Comparison of ENCODE assay signal across 8 cellular contexts in genomic region chr10:112137381-112137987, GRCh38. TPM values are rescaled to one million over a fixed set of nuclear protein-coding genes. Genes with fewer than 3 reads are reported as not detected.
DNase-seq lines count a peak whose midpoint lies in the region; ATAC-seq, FAIRE-seq and TF ChIP-seq lines count a peak whose summit lies in the region.

No MANE protein-coding gene starts in this region.

- H3K27me3 ChIP-seq in esophagus muscularis mucosa: no peaks in the 10 kb centered on the region

- FAIRE-seq in A549 (lab: Jason Lieb, UNC): no peak

- H3K9me3 ChIP-seq in A549 (no peaks in the 10 kb centered on the region), esophagus muscularis mucosa (no peaks in the 10 kb centered on the region)

- TF ChIP-seq EP300 in A549 (IDR thresholded peaks at IDR 0.05) (no peak), esophagus muscularis mucosa (IDR thresholded peaks at IDR 0.05) (no peak)

- H3K27me3 Mint-ChIP-seq in natural killer cell (ENCODE audit: low read depth in 2 of 2): peaks cover 0 to 4% of the 10 kb centered on the region in 2 donors
- peaks cover 12 to 17% of the 10 kb centered on the region in 2 donors for H3K27me3 Mint-ChIP-seq in stimulated activated naive B cell treated with anti-CD40 and anti-IgM and Interleukin-4, amounts not matched to agents 10 μg/mL and 1 μg/mL and 100 μg/mL, for 72 hours

- TF ChIP-seq POLR2A in A549 (IDR thresholded peaks at IDR 0.05; ENCODE audit: low read length): no peak
- TF ChIP-seq POLR2A in esophagus muscularis mucosa (IDR thresholded peaks at IDR 0.05; ENCODE audit: low read depth): no peak

- intact Hi-C loops in esophagus muscularis mucosa (cut with DNase I) (loop anchor here (10.0 kb wide), 1 partner anchor 383 kb away; no protein-coding TSS in a partner anchor), natural killer cell (cut with micrococcal nuclease) (loop anchor here (1.0 to 10.0 kb wide), 2 partner anchors 1391 to 1523 kb away; no protein-coding TSS in a partner anchor)

- TF ChIP-seq CTCF in A549 (IDR thresholded peaks at IDR 0.05) (peak; percentile 75), esophagus muscularis mucosa (IDR thresholded peaks at IDR 0.05) (peak; percentile 63 to 92 (median 77)), natural killer cell (IDR thresholded peaks at IDR 0.05) (peak; percentile 69)

- WGBS in A549 (ENCODE audit: missing lambda C conversion rate): 38% methylated on average over 9 of the region's 9 CpGs
- 63% methylated on average over 8 of the region's 9 CpGs for WGBS in esophagus muscularis mucosa

- no peak overlapping the region for H3K4me3 Mint-ChIP-seq in natural killer cell
- no peak overlapping the region for H3K4me3 Mint-ChIP-seq in stimulated activated naive B cell treated with anti-CD40 and anti-IgM and Interleukin-4, amounts not matched to agents 10 μg/mL and 1 μg/mL and 100 μg/mL, for 72 hours

- no peaks in the 10 kb centered on the region for H3K36me3 Mint-ChIP-seq in natural killer cell
- H3K36me3 Mint-ChIP-seq in stimulated activated naive B cell treated with anti-CD40 and anti-IgM and Interleukin-4, amounts not matched to agents 10 μg/mL and 1 μg/mL and 100 μg/mL, for 72 hours: peaks cover 5 to 17% of the 10 kb centered on the region in 2 donors

- peaks cover 0 to 10% of the 10 kb centered on the region in 2 donors for H3K4me1 Mint-ChIP-seq in natural killer cell
- H3K4me1 Mint-ChIP-seq in stimulated activated naive B cell treated with anti-CD40 and anti-IgM and Interleukin-4, amounts not matched to agents 10 μg/mL and 1 μg/mL and 100 μg/mL, for 72 hours: peaks cover 0 to 6% of the 10 kb centered on the region in 2 donors

- CTCF ChIA-PET in A549 (lab: Yijun Ruan, JAX): interaction anchor here (0.6 to 7.1 kb wide), 47 partner anchors 8 to 1827 kb away, joined by 3 to 60 read pairs (median 3); partner anchors contain the start of genes ADRA2A, GPAM, VTI1A and ZDHHC6

- H3K27ac ChIP-seq in A549 (no peak overlapping the region), esophagus muscularis mucosa (replicated peaks in 1 of 4) (no peak overlapping the region)

- no peaks in the 10 kb centered on the region for H3K4me1 ChIP-seq in A549
- H3K4me1 ChIP-seq in esophagus muscularis mucosa: no peaks in the 10 kb centered on the region

- H3K4me3 ChIP-seq in A549 (no peak overlapping the region), esophagus muscularis mucosa (no peak overlapping the region)

- no peak overlapping the region for H3K27ac Mint-ChIP-seq in natural killer cell
- no peak overlapping the region for H3K27ac Mint-ChIP-seq in stimulated activated naive B cell treated with anti-CD40 and anti-IgM and Interleukin-4, amounts not matched to agents 10 μg/mL and 1 μg/mL and 100 μg/mL, for 72 hours

- no peaks in the 10 kb centered on the region for H3K9me3 Mint-ChIP-seq in natural killer cell
- peaks cover 0 to 2% of the 10 kb centered on the region in 2 donors for H3K9me3 Mint-ChIP-seq in stimulated activated naive B cell treated with anti-CD40 and anti-IgM and Interleukin-4, amounts not matched to agents 10 μg/mL and 1 μg/mL and 100 μg/mL, for 72 hours

- no peak overlapping the region for H3K4me2 ChIP-seq in A549

- peaks cover 0 to 8% (median 0%) of the 10 kb centered on the region in 4 donors for H3K36me3 ChIP-seq in esophagus muscularis mucosa

- TF ChIP-seq RAD21 in A549 (conservative IDR thresholded peaks at IDR 0.05 in 1 of 2, IDR thresholded peaks at IDR 0.05 in 1 of 2): peak; percentile 75 to 84

- ATAC-seq in A549: peak; percentile 74 to 88
- peak; percentile 53 for ATAC-seq in GM18502 (IDR thresholded peaks at IDR 0.05; ENCODE audit: poor library complexity, unreplicated experiment)
- ATAC-seq in HG03342 (IDR thresholded peaks at IDR 0.05; ENCODE audit: unreplicated experiment): peak; percentile 53
- ATAC-seq in natural killer cell: peak in 2 of 3 donors; percentile 49 to 55
- ATAC-seq in stimulated activated naive B cell treated with anti-CD40 and anti-IgM and Interleukin-4, amounts not matched to agents 10 μg/mL and 1 μg/mL and 100 μg/mL, for 72 hours (replicated peaks): peak; percentile 49 to 56

- POLR2A ChIA-PET in A549 (lab: Yijun Ruan, JAX): interaction anchor here (0.6 to 1.2 kb wide), 2 partner anchors 46 to 297 kb away, joined by 3 read pairs; partner anchors contain the start of gene GPAM

- DNase-seq in A549 (ENCODE audit: low read depth in 1 of 2, low spot score in 1 of 2) (peak; percentile 60 to 87), NOMO-1 treated with dmso at 0.1 percent for 144 hours (lab: John Stamatoyannopoulos, UW; ENCODE audit: unreplicated experiment) (peak; percentile 23), activated T-cell treated with anti-CD3 and anti-CD28 coated beads for 24 hours (ENCODE audit: low read depth) (peak; percentile 50), esophagus muscularis mucosa (ENCODE audit: extremely low spot score) (no peak), natural killer cell (peak; percentile 42)
- DNase-seq in stimulated activated naive B cell treated with anti-CD40 and anti-IgM and Interleukin-4, amounts not matched to agents 10 μg/mL and 1 μg/mL and 100 μg/mL, for 72 hours: peak; percentile 40

TF ChIP-seq in A549, 52 proteins besides CTCF, POLR2A, EP300 and RAD21:
- no peak for TF ChIP-seq JUN (IDR thresholded peaks at IDR 0.05)
- peak; percentile 61 for TF ChIP-seq SMC3 (IDR thresholded peaks at IDR 0.05)
- no peak for TF ChIP-seq NR3C1 (IDR thresholded peaks at IDR 0.05)
TF ChIP-seq in A549: peak in this region for 1.

RNA-seq across cellular contexts. Expression of gene GPAM, which starts 46.1 kb away (rescaled TPM):
- polyA plus RNA-seq in A549 (2011; rRNA removed) (11.3 and 13.3 TPM in 2 replicates), A549 (2017; fragmentation: RNase III; extraction: RNeasy Plus Mini Kit Qiagen cat#74134 plus additional on column Dnase treatment) (5.6 to 6.2 TPM (median 5.7 TPM) in 3 replicates)
- polyA plus RNA-seq in A549 (2012; cell fraction: cytosol; rRNA removed): 2.1 and 2.6 TPM in 2 replicates
- 2.1 and 2.8 TPM in 2 replicates for polyA plus RNA-seq in A549 (2012; cell fraction: nucleus; rRNA removed)
- polyA minus RNA-seq in A549 (2011; rRNA and poly(A)+ RNA removed): 10.8 and 10.9 TPM in 2 replicates
- total RNA-seq in esophagus muscularis mucosa (1 to 10 TPM; 4.5 to 7.2 (median 6.5) TPM), natural killer cell (10 to 100 TPM in 1 of 3 donors, 1 to 10 TPM in 2; 4.7 to 11.7 (median 6.1) TPM)
